In genomic region chr2:33372940-33373553, GRCh38 we compare ENCODE assay signal across 8 cellular contexts.
DNase-seq lines count a peak whose midpoint lies in the region; ATAC-seq, FAIRE-seq and TF ChIP-seq lines count a peak whose summit lies in the region.

No MANE protein-coding gene starts in this region.

- no peak overlapping the region for H3K4me3 Mint-ChIP-seq in glutamatergic neuron (ENCODE audit: unreplicated experiment)

- no peaks in the 10 kb centered on the region for H3K27me3 Mint-ChIP-seq in glutamatergic neuron (ENCODE audit: unreplicated experiment)

- H3K9me3 Mint-ChIP-seq in glutamatergic neuron (ENCODE audit: unreplicated experiment): no peaks in the 10 kb centered on the region

- peak; percentile 53 for FAIRE-seq in GM12892 (lab: Jason Lieb, UNC)
- FAIRE-seq in TTC549 (lab: Jason Lieb, UNC): peak; percentile 90

- no peak for TF ChIP-seq POLR2A in GM12892 (IDR thresholded peaks at IDR 0.05; ENCODE audit: low read depth, low read length)

- no peak overlapping the region for H3K27ac Mint-ChIP-seq in glutamatergic neuron (ENCODE audit: unreplicated experiment)

- TF ChIP-seq CTCF in glutamatergic neuron (IDR thresholded peaks at IDR 0.05; ENCODE audit: partially characterized antibody, unreplicated experiment): peak; percentile 90

- H3K4me1 Mint-ChIP-seq in glutamatergic neuron (ENCODE audit: low read depth, unreplicated experiment): no peaks in the 10 kb centered on the region

- no peaks in the 10 kb centered on the region for H3K36me3 Mint-ChIP-seq in glutamatergic neuron (ENCODE audit: unreplicated experiment)

- DNase-seq in CD1c-positive myeloid dendritic cell (ENCODE audit: extremely low spot score) (peak; percentile 48), GM12892 (ENCODE audit: insufficient read length) (peak; percentile 11), NAMALWA (ENCODE audit: low spot score) (peak; percentile 64), glutamatergic neuron (no peak), smooth muscle cell of the brain vasculature (ENCODE audit: low read depth, low spot score) (peak; percentile 23)
- DNase-seq in stimulated activated naive CD4-positive, alpha-beta T cell treated with Interleukin-2 at 50 U/mL for 16 hours (lab: John Stamatoyannopoulos, UW): no peak

- ATAC-seq in HG03045 (IDR thresholded peaks at IDR 0.05; ENCODE audit: unreplicated experiment): no peak

Comparison
In these comparisons a context has a peak if more than half of its experiments do, and no peak if none do; other contexts are left out.
1. DNase-seq: peak in CD1c-positive myeloid dendritic cell (single experiment), GM12892 (single experiment), NAMALWA (single experiment) and smooth muscle cell of the brain vasculature (single experiment); none in glutamatergic neuron (single experiment) and stimulated activated naive CD4-positive, alpha-beta T cell treated with Interleukin-2 at 50 U/mL for 16 hours (single experiment).